ENCODE assay signal across 1 cellular context in genomic region chr1:231162300-231162969, GRCh38.
A peak's percentile ranks its signal among the peaks of the same experiment; 100 is the strongest.
TF ChIP-seq lines count a peak whose summit lies in the region.

No MANE protein-coding gene starts in this region.

TF ChIP-seq in K562, 482 proteins besides CTCF, POLR2A, EP300 and RAD21 (continued from another document and continues in another):
- TF ChIP-seq ETS1 (conservative IDR thresholded peaks at IDR 0.05; ENCODE audit: control insufficient read depth, low read depth, low read length) (peak; percentile 76; the same call in 1 of the 2 replicates), ZNF224 (CRISPR knock-in tag; IDR thresholded peaks at IDR 0.05) (0 out of 2 replicates have a peak, but pooled peaks have one; percentile 65), FOXM1 (IDR thresholded peaks at IDR 0.05; ENCODE audit: low read depth) (no peak), FOXM1 (CRISPR knock-in tag; IDR thresholded peaks at IDR 0.05; ENCODE audit: low read depth) (peak; percentile 97), FOSL1 (tag; conservative IDR thresholded peaks at IDR 0.05) (peak; percentile 36; the same call in 1 of the 2 replicates), ARID4B (CRISPR knock-in tag; IDR thresholded peaks at IDR 0.05) (peak; percentile 100), PCBP1 (IDR thresholded peaks at IDR 0.05; ENCODE audit: low read depth, low read length, poor library complexity, severe bottlenecking) (peak; percentile 44), RBM34 (IDR thresholded peaks at IDR 0.05; ENCODE audit: borderline replicate concordance, insufficient read depth, low read length) (no peak), MIER1 (IDR thresholded peaks at IDR 0.05; ENCODE audit: low read depth) (peak; percentile 95), ZNF511 (CRISPR knock-in tag; IDR thresholded peaks at IDR 0.05) (peak; percentile 97), FOXK1 (CRISPR knock-in tag; IDR thresholded peaks at IDR 0.05; ENCODE audit: borderline replicate concordance) (0 out of 2 replicates have a peak, but pooled peaks have one; percentile 66), SRF (CRISPR knock-in tag; IDR thresholded peaks at IDR 0.05) (peak in 1 of 2 experiments; percentile 70; a peak in 2 of 4 replicates), ERF (CRISPR knock-in tag; IDR thresholded peaks at IDR 0.05) (peak; percentile 60), KAT7 (CRISPR knock-in tag; IDR thresholded peaks at IDR 0.05; ENCODE audit: borderline replicate concordance) (peak; percentile 88; the same call in 1 of the 2 replicates), NR3C1 (CRISPR knock-in tag; IDR thresholded peaks at IDR 0.05) (peak; percentile 97), SAP30 (IDR thresholded peaks at IDR 0.05; ENCODE audit: borderline replicate concordance, insufficient read depth, low read depth, low read length, poor library complexity, severe bottlenecking) (peak; percentile 69), TCF3 (CRISPR knock-in tag; IDR thresholded peaks at IDR 0.05) (peak; percentile 38), ZNF232 (CRISPR knock-in tag; IDR thresholded peaks at IDR 0.05) (peak; percentile 87; the same call in 1 of the 2 replicates), ZBTB11 (CRISPR knock-in tag; IDR thresholded peaks at IDR 0.05) (peak in 1 of 3 experiments; percentile 26; a peak in 1 of 6 replicates), MGA (IDR thresholded peaks at IDR 0.05) (peak; percentile 72), NFE2 (IDR thresholded peaks at IDR 0.05; ENCODE audit: low read depth) (peak; percentile 47; the same call in 1 of the 2 replicates), ZNF395 (CRISPR knock-in tag; IDR thresholded peaks at IDR 0.05) (peak; percentile 46; the same call in 1 of the 2 replicates), E2F4 (CRISPR knock-in tag; IDR thresholded peaks at IDR 0.05; ENCODE audit: low read depth) (peak; percentile 63; the same call in 1 of the 2 replicates), ZNF23 (CRISPR knock-in tag; IDR thresholded peaks at IDR 0.05) (no peak), MEIS2 (IDR thresholded peaks at IDR 0.05; ENCODE audit: partially characterized antibody) (no peak), ZBTB33 (CRISPR knock-in tag; IDR thresholded peaks at IDR 0.05) (peak; percentile 68)
